Comparison of ENCODE assay signal across 1 cellular context in the genomic region with DNA sequence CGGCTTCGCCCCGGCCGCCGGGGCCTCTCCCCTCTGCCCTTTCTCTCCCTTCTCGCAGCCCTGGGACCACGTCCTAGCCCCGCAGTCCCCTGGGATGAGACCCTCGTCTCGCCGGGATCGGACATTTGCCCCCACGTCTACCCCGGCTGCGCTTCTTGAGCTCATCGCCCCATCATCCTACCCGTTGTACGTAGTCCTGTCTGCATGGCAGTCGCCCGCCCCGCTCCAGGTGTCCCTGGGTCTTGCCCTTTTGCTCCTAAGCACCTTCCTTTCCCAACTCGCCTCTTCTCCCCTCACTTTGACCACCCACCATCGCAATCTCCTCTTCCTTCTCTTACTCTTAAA.
TF ChIP-seq lines count a peak whose summit lies in the region.

No MANE protein-coding gene starts in this region.

TF ChIP-seq in SK-N-SH, 30 proteins besides CTCF, POLR2A, EP300 and RAD21 (continued from another document):
- TF ChIP-seq, protein P1, sequence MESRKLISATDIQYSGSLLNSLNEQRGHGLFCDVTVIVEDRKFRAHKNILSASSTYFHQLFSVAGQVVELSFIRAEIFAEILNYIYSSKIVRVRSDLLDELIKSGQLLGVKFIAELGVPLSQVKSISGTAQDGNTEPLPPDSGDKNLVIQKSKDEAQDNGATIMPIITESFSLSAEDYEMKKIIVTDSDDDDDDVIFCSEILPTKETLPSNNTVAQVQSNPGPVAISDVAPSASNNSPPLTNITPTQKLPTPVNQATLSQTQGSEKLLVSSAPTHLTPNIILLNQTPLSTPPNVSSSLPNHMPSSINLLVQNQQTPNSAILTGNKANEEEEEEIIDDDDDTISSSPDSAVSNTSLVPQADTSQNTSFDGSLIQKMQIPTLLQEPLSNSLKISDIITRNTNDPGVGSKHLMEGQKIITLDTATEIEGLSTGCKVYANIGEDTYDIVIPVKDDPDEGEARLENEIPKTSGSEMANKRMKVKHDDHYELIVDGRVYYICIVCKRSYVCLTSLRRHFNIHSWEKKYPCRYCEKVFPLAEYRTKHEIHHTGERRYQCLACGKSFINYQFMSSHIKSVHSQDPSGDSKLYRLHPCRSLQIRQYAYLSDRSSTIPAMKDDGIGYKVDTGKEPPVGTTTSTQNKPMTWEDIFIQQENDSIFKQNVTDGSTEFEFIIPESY (IDR thresholded peaks at IDR 0.05; ENCODE audit: borderline replicate concordance, low read depth), result no peak
TF ChIP-seq in SK-N-SH: peak in this region for 1.
